Comparison of ENCODE assay signal across 9 cellular contexts in the genomic region with DNA sequence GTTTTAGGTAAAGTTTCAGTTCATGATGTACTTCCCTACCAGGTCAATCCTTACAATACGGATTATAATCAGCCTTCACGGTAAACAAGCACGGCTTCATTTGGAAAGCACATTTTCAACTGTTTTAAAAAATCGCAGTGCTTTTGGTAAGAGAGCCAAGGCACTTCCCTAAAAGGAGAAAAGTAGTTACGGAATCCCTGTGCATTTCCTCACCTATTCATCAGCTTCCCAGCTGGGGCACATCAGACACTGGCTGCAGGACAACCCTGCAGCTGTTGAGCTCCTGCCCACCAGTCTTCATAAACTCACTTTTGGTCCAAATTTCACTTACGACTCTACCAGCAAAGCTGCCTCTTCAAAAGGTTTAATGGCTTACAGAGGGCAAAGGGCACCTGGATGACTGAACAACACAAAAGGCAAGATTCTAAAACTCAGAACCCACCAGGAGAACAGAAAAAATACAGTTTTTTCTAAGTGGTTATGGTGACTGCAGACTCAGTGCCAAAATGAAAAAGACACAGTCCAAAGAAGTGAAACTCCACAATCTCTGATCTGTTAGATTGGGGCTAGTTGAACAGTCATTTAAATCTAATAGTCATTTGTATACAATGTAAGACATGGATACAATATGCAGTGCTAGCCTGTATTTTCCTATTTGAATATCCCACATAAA. TPM values are rescaled to one million over a fixed set of nuclear protein-coding genes. Genes with fewer than 3 reads are reported as not detected.
DNase-seq lines count a peak whose midpoint lies in the region; ATAC-seq and TF ChIP-seq lines count a peak whose summit lies in the region.
"Had no signal": no experiment of that assay in that cellular context is flagged by ENCODE, and none has a peak within 500 bp of the region (broad histone marks: within the 10 kb centered on the region; RNA-seq: fewer than 3 reads in every experiment).

No MANE protein-coding gene starts in this region.

- no peak overlapping the region for H3K4me3 Mint-ChIP-seq in activated naive CD4-positive, alpha-beta T cell treated with anti-CD3 and anti-CD28 coated beads, Interleukin-2, amount 10 ng/mL, durations not matched to agents 7 days and 5 days
- H3K4me3 Mint-ChIP-seq in activated naive CD8-positive, alpha-beta T cell treated with anti-CD3 and anti-CD28 coated beads, Interleukin-2, amount 50 U/mL, for 24 hours: peak overlapping the region; percentile 63

- H3K27ac ChIP-seq in liver (ENCODE audit: low read depth in 1 of 2, low read length in 2 of 2) (peak overlapping the region; percentile 67 to 73), aorta (ENCODE audit: low read depth in 1 of 2, low read length in 2 of 2) (peak overlapping the region; percentile 16 to 68)

- H3K36me3 Mint-ChIP-seq in activated naive CD4-positive, alpha-beta T cell treated with anti-CD3 and anti-CD28 coated beads, Interleukin-2, amount 10 ng/mL, durations not matched to agents 7 days and 5 days: peaks cover 59% of the 10 kb centered on the region
- H3K36me3 Mint-ChIP-seq in activated naive CD8-positive, alpha-beta T cell treated with anti-CD3 and anti-CD28 coated beads, Interleukin-2, amount 50 U/mL, for 24 hours (ENCODE audit: low read depth): peaks cover 69% of the 10 kb centered on the region

- 13% methylated on average over 6 of the region's 6 CpGs for WGBS in liver
- 7 to 25% methylated on average over 6 of the region's 6 CpGs for WGBS in aorta, 2 donors

- H3K9ac ChIP-seq in liver (ENCODE audit: low read depth in 1 of 2, low read length in 2 of 2): peak overlapping the region in 1 of 2 donors; percentile 65

- H3K27me3 Mint-ChIP-seq in activated naive CD4-positive, alpha-beta T cell treated with anti-CD3 and anti-CD28 coated beads, Interleukin-2, amount 10 ng/mL, durations not matched to agents 7 days and 5 days: no peaks in the 10 kb centered on the region
- H3K27me3 Mint-ChIP-seq in activated naive CD8-positive, alpha-beta T cell treated with anti-CD3 and anti-CD28 coated beads, Interleukin-2, amount 50 U/mL, for 24 hours: no peaks in the 10 kb centered on the region

- no peak for DNase-seq in activated naive CD4-positive, alpha-beta T cell treated with anti-CD3 and anti-CD28 coated beads, Interleukin-2, amount 10 ng/mL, durations not matched to agents 7 days and 5 days
- no peak for DNase-seq in activated naive CD4-positive, alpha-beta T cell (lab: John Stamatoyannopoulos, UW)
- DNase-seq in activated naive CD8-positive, alpha-beta T cell treated with anti-CD3 and anti-CD28 coated beads, Interleukin-2, amount 50 U/mL, for 24 hours: no peak
- no peak for DNase-seq in aorta
- DNase-seq in NCI-H2227 treated with DMSO at 0.1 percent for 48 hours (lab: John Stamatoyannopoulos, UW): no peak
- DNase-seq in NCI-H2171 treated with DMSO at 0.1 percent for 48 hours (lab: John Stamatoyannopoulos, UW): no peak
- no peak for DNase-seq in foreskin melanocyte
- DNase-seq: effector CD8-positive, alpha-beta T cell had no signal

- no peaks in the 10 kb centered on the region for H3K9me3 Mint-ChIP-seq in activated naive CD4-positive, alpha-beta T cell treated with anti-CD3 and anti-CD28 coated beads, Interleukin-2, amount 10 ng/mL, durations not matched to agents 7 days and 5 days
- no peaks in the 10 kb centered on the region for H3K9me3 Mint-ChIP-seq in activated naive CD8-positive, alpha-beta T cell treated with anti-CD3 and anti-CD28 coated beads, Interleukin-2, amount 50 U/mL, for 24 hours

- peaks cover 0 to 1% (median 0%) of the 10 kb centered on the region in 4 donors for H3K36me3 ChIP-seq in liver (ENCODE audit: control insufficient read depth in 4 of 4, insufficient read depth in 3 of 4, low read depth in 1 of 4, low read length in 3 of 4)
- no peaks in the 10 kb centered on the region for H3K36me3 ChIP-seq in aorta (ENCODE audit: control insufficient read depth in 1 of 2, insufficient read depth in 2 of 2, low read length in 1 of 2)

- H3K4me3 ChIP-seq in liver (ENCODE audit: low read depth in 1 of 3, low read length in 3 of 3) (no peak overlapping the region), aorta (ENCODE audit: low read length in 2 of 2) (no peak overlapping the region)

- H3K4me1 ChIP-seq in liver (ENCODE audit: control insufficient read depth in 4 of 4, insufficient read depth in 4 of 4, low read length in 3 of 4): peaks cover 10 to 65% (median 54%) of the 10 kb centered on the region in 4 donors
- H3K4me1 ChIP-seq in aorta (ENCODE audit: control insufficient read depth in 1 of 2, insufficient read depth in 2 of 2, low read length in 2 of 2): peaks cover 1 to 5% of the 10 kb centered on the region in 2 donors

- no peak for TF ChIP-seq RAD21 in liver (IDR thresholded peaks at IDR 0.05)

- no peaks in the 10 kb centered on the region for H3K27me3 ChIP-seq in liver (ENCODE audit: control insufficient read depth in 4 of 4, insufficient read depth in 4 of 4, low read length in 3 of 4)
- H3K27me3 ChIP-seq in aorta (ENCODE audit: control insufficient read depth in 1 of 2, insufficient read depth in 2 of 2, low read length in 1 of 2): no peaks in the 10 kb centered on the region

- peaks cover 93% of the 10 kb centered on the region for H3K4me1 Mint-ChIP-seq in activated naive CD4-positive, alpha-beta T cell treated with anti-CD3 and anti-CD28 coated beads, Interleukin-2, amount 10 ng/mL, durations not matched to agents 7 days and 5 days
- peaks cover 94% of the 10 kb centered on the region for H3K4me1 Mint-ChIP-seq in activated naive CD8-positive, alpha-beta T cell treated with anti-CD3 and anti-CD28 coated beads, Interleukin-2, amount 50 U/mL, for 24 hours

- CTCF ChIA-PET in activated naive CD4-positive, alpha-beta T cell treated with anti-CD3 and anti-CD28 coated beads, Interleukin-2, amount 10 ng/mL, durations not matched to agents 7 days and 5 days (lab: Charles Lee): interaction anchor here (2.3 kb wide), 1 partner anchor 22 kb away, joined by 5 read pairs; no protein-coding TSS in a partner anchor

- intact Hi-C loops in aorta (cut with DNase I): no loop called here

- H3K9me3 ChIP-seq in liver (ENCODE audit: control insufficient read depth in 4 of 4, low read length in 3 of 4) (no peaks in the 10 kb centered on the region), aorta (ENCODE audit: control insufficient read depth, low read length) (no peaks in the 10 kb centered on the region)

- ATAC-seq in activated naive CD8-positive, alpha-beta T cell treated with anti-CD3 and anti-CD28 coated beads, Interleukin-2, amount 50 U/mL, for 24 hours: no peak
- no peak for ATAC-seq in aorta (ENCODE audit: low FRiP score)

- no peak for TF ChIP-seq CTCF in liver (IDR thresholded peaks at IDR 0.05; ENCODE audit: low read depth, low read length, missing input control)

- H3K27ac Mint-ChIP-seq in activated naive CD4-positive, alpha-beta T cell treated with anti-CD3 and anti-CD28 coated beads, Interleukin-2, amount 10 ng/mL, durations not matched to agents 7 days and 5 days: peak overlapping the region; percentile 75
- H3K27ac Mint-ChIP-seq in activated naive CD8-positive, alpha-beta T cell treated with anti-CD3 and anti-CD28 coated beads, Interleukin-2, amount 50 U/mL, for 24 hours: peak overlapping the region; percentile 84

TF ChIP-seq in liver, 16 proteins besides CTCF, POLR2A, EP300 and RAD21 (continues in another document):
- TF ChIP-seq FOXA1 (IDR thresholded peaks at IDR 0.05) (no peak), JUND (IDR thresholded peaks at IDR 0.05) (peak in 1 of 2 donors; percentile 14), NR2F2 (IDR thresholded peaks at IDR 0.05) (peak; percentile 39), HNF4G (IDR thresholded peaks at IDR 0.05) (peak; percentile 32), HNF4A (conservative IDR thresholded peaks at IDR 0.05) (peak; percentile 74 to 76), ZBTB33 (IDR thresholded peaks at IDR 0.05) (no peak), GABPA (IDR thresholded peaks at IDR 0.05 in 1 of 2, conservative IDR thresholded peaks at IDR 0.05 in 1 of 2) (no peak), YY1 (IDR thresholded peaks at IDR 0.05) (peak; percentile 66), FOXA2 (IDR thresholded peaks at IDR 0.05) (no peak), EGR1 (IDR thresholded peaks at IDR 0.05; ENCODE audit: low read depth in 2 of 2) (no peak), RXRA (IDR thresholded peaks at IDR 0.05) (peak; percentile 21 to 54), ATF3 (IDR thresholded peaks at IDR 0.05) (no peak)
- TF ChIP-seq, protein P1, sequence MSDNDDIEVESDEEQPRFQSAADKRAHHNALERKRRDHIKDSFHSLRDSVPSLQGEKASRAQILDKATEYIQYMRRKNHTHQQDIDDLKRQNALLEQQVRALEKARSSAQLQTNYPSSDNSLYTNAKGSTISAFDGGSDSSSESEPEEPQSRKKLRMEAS (IDR thresholded peaks at IDR 0.05): peak; percentile 22

RNA-seq across cellular contexts. Expression of gene SNX5, which starts 7.5 kb away (rescaled TPM):
- 10 to 100 TPM; 51.6 to 77.8 TPM for total RNA-seq in liver
- polyA plus RNA-seq in liver: 10 to 100 TPM; 32.8 to 40.8 TPM
- total RNA-seq in aorta: 10 to 100 TPM; 51.2 to 70.9 TPM
- 10 to 100 TPM; 56.1 to 62.5 TPM for polyA plus RNA-seq in aorta

RNA-seq across cellular contexts. Expression of gene MGME1, which starts 7.8 kb away (rescaled TPM):
- total RNA-seq in liver: 10 to 100 TPM in 1 of 2 donors, 1 to 10 TPM in 1; 5.9 to 26.8 TPM
- polyA plus RNA-seq in liver: 1 to 10 TPM; 4.2 to 7.5 TPM
- total RNA-seq in aorta: 10 to 100 TPM; 10.8 to 14.7 TPM
- 10 to 100 TPM in 1 of 2 donors, 1 to 10 TPM in 1; 8.8 to 13.4 TPM for polyA plus RNA-seq in aorta
